Comparison of ENCODE assay signal across 10 cellular contexts in genomic region chr15:60480149-60480548, GRCh38. TPM values are rescaled to one million over a fixed set of nuclear protein-coding genes. Genes with fewer than 3 reads are reported as not detected.
DNase-seq lines count a peak whose midpoint lies in the region; ATAC-seq and TF ChIP-seq lines count a peak whose summit lies in the region.
"Had no signal": no experiment of that assay in that cellular context is flagged by ENCODE, and none has a peak within 500 bp of the region (broad histone marks: within the 10 kb centered on the region; RNA-seq: fewer than 3 reads in every experiment).

No MANE protein-coding gene starts in this region.

- CTCF ChIA-PET in SK-N-SH (lab: Yijun Ruan, JAX) = interaction anchor here (1.2 kb wide), 1 partner anchor 27 kb away, joined by 3 read pairs; no protein-coding TSS in a partner anchor

- H3K27me3 ChIP-seq in SK-N-SH (ENCODE audit: insufficient read depth) (no peaks in the 10 kb centered on the region), OCI-LY3 (ENCODE audit: low read depth, low read length) (no peaks in the 10 kb centered on the region), skeletal muscle satellite cell (ENCODE audit: control insufficient read depth, insufficient read depth, low read length) (no peaks in the 10 kb centered on the region), upper lobe of left lung (no peaks in the 10 kb centered on the region)

- peaks cover 23% of the 10 kb centered on the region for H3K4me1 Mint-ChIP-seq in dendritic cell treated with granulocyte-macrophage colony-stimulating factor and Interleukin-4, amounts not matched to agents 40 ng/mL and 50 ng/mL, for 4 days (ENCODE audit: low read depth)

- H3K36me3 ChIP-seq in SK-N-SH (replicated peaks in 1 of 2; ENCODE audit: control insufficient read depth in 1 of 2, insufficient read depth in 2 of 2, low read length in 1 of 2) = peaks cover 12 to 13% of the 10 kb centered on the region in 2 experiments
- peaks cover 8% of the 10 kb centered on the region for H3K36me3 ChIP-seq in OCI-LY3 (replicated peaks; ENCODE audit: low read depth, low read length)
- H3K36me3 ChIP-seq in skeletal muscle satellite cell (ENCODE audit: insufficient read depth, low read length) = no peaks in the 10 kb centered on the region
- H3K36me3 ChIP-seq in upper lobe of left lung = no peaks in the 10 kb centered on the region

- TF ChIP-seq POLR2A in upper lobe of left lung (IDR thresholded peaks at IDR 0.05) = no peak

- no peaks in the 10 kb centered on the region for H3K27me3 Mint-ChIP-seq in dendritic cell treated with granulocyte-macrophage colony-stimulating factor and Interleukin-4, amounts not matched to agents 40 ng/mL and 50 ng/mL, for 4 days

- H2AFZ ChIP-seq in SK-N-SH (ENCODE audit: low read depth) (0 out of 2 replicates have a peak overlapping the region, but pooled peaks have one; percentile 86), OCI-LY3 (ENCODE audit: low read depth, low read length) (no peak overlapping the region)

- no peak for DNase-seq in SK-N-SH
- DNase-seq in NCI-H1048 (lab: John Stamatoyannopoulos, UW) = no peak
- no peak for DNase-seq in upper lobe of left lung
- no peak for DNase-seq in NCI-H2171 treated with DMSO at 0.1 percent for 48 hours (lab: John Stamatoyannopoulos, UW)
- DNase-seq: NCI-H446 treated with DMSO at 0.1 percent for 48 hours, SW 1271 had no signal

- no peak overlapping the region for H3K27ac ChIP-seq in SK-N-SH (ENCODE audit: low read depth in 2 of 2, low read length in 1 of 2)
- no peak overlapping the region for H3K27ac ChIP-seq in OCI-LY3 (ENCODE audit: low read length)
- H3K27ac ChIP-seq in upper lobe of left lung = no peak overlapping the region

- H3K9me3 Mint-ChIP-seq in dendritic cell treated with granulocyte-macrophage colony-stimulating factor and Interleukin-4, amounts not matched to agents 40 ng/mL and 50 ng/mL, for 4 days = no peaks in the 10 kb centered on the region

- peaks cover 12% of the 10 kb centered on the region for H3K36me3 Mint-ChIP-seq in dendritic cell treated with granulocyte-macrophage colony-stimulating factor and Interleukin-4, amounts not matched to agents 40 ng/mL and 50 ng/mL, for 4 days (ENCODE audit: low read depth)

- no peak overlapping the region for H3K9ac ChIP-seq in SK-N-SH
- peak overlapping the region; percentile 99 for H3K9ac ChIP-seq in OCI-LY3 (ENCODE audit: low read length)
- no peak overlapping the region for H3K9ac ChIP-seq in skeletal muscle satellite cell (ENCODE audit: low read depth, low read length)

- TF ChIP-seq RAD21 in SK-N-SH (IDR thresholded peaks at IDR 0.05; ENCODE audit: low read length) = no peak

- H3K9me2 ChIP-seq in SK-N-SH = no peaks in the 10 kb centered on the region

- peak overlapping the region; percentile 99 for H3K4me3 Mint-ChIP-seq in dendritic cell treated with granulocyte-macrophage colony-stimulating factor and Interleukin-4, amounts not matched to agents 40 ng/mL and 50 ng/mL, for 4 days

- TF ChIP-seq CTCF in SK-N-SH (IDR thresholded peaks at IDR 0.05) (no peak), OCI-LY3 (IDR thresholded peaks at IDR 0.05; ENCODE audit: low read depth, low read length) (no peak), upper lobe of left lung (IDR thresholded peaks at IDR 0.05) (no peak)

- peaks cover 7% of the 10 kb centered on the region for H3F3A ChIP-seq in SK-N-SH (replicated peaks; ENCODE audit: insufficient read depth)

- no peak overlapping the region for H3K4me2 ChIP-seq in SK-N-SH
- peak overlapping the region; percentile 99 for H3K4me2 ChIP-seq in OCI-LY3 (ENCODE audit: low read length)
- peak overlapping the region; percentile 98 for H3K4me2 ChIP-seq in skeletal muscle satellite cell (ENCODE audit: low read length)

- H3K9me3 ChIP-seq in SK-N-SH (no peaks in the 10 kb centered on the region), OCI-LY3 (ENCODE audit: insufficient read depth, low read length) (no peaks in the 10 kb centered on the region), skeletal muscle satellite cell (replicated peaks; ENCODE audit: low read length) (no peaks in the 10 kb centered on the region), upper lobe of left lung (no peaks in the 10 kb centered on the region)

- H3K27ac Mint-ChIP-seq in dendritic cell treated with granulocyte-macrophage colony-stimulating factor and Interleukin-4, amounts not matched to agents 40 ng/mL and 50 ng/mL, for 4 days = peak overlapping the region; percentile 99

- ATAC-seq in SK-N-SH treated with all-trans-retinoic acid at 6 μM for 48 hours = no peak
- no peak for ATAC-seq in upper lobe of left lung (ENCODE audit: low FRiP score in 2 of 2)

- intact Hi-C loops in dendritic cell treated with granulocyte-macrophage colony-stimulating factor and Interleukin-4, amounts not matched to agents 40 ng/mL and 50 ng/mL, for 4 days (cut with micrococcal nuclease) = no loop called here

- H4K20me1 ChIP-seq in SK-N-SH (ENCODE audit: insufficient read depth) = no peaks in the 10 kb centered on the region
- H4K20me1 ChIP-seq in OCI-LY3 (ENCODE audit: insufficient read depth, low read length) = no peaks in the 10 kb centered on the region

- POLR2A ChIA-PET in SK-N-SH (lab: Yijun Ruan, JAX) = no interaction called here

- H3K79me2 ChIP-seq in SK-N-SH (ENCODE audit: insufficient read depth) (peaks cover 36% of the 10 kb centered on the region), OCI-LY3 (ENCODE audit: low read length) (peaks cover 30% of the 10 kb centered on the region)

- no peak for TF ChIP-seq EP300 in SK-N-SH (IDR thresholded peaks at IDR 0.05; ENCODE audit: borderline replicate concordance in 1 of 2, low read depth in 1 of 2, low read length in 1 of 2)
- TF ChIP-seq EP300 in upper lobe of left lung (IDR thresholded peaks at IDR 0.05) = no peak

- H3K4me1 ChIP-seq in SK-N-SH (ENCODE audit: control insufficient read depth in 1 of 2, insufficient read depth in 2 of 2, low read depth in 1 of 2, low read length in 1 of 2) (peaks cover 14 to 20% of the 10 kb centered on the region in 2 experiments; a peak in 3 of 4 replicates), OCI-LY3 (ENCODE audit: low read length) (peaks cover 24% of the 10 kb centered on the region), skeletal muscle satellite cell (ENCODE audit: control insufficient read depth, insufficient read depth, low read length) (peaks cover 30% of the 10 kb centered on the region), upper lobe of left lung (peaks cover 20 to 34% (median 30%) of the 10 kb centered on the region in 4 donors)

- WGBS in SK-N-SH (ENCODE audit: low lambda C conversion rate) = 89% methylated on average over 1 of the region's 1 CpG
- WGBS in upper lobe of left lung, 2 donors = 88 to 90% methylated on average over 1 of the region's 1 CpG

- H3K4me3 ChIP-seq in SK-N-SH (ENCODE audit: low read depth in 2 of 2, low read length in 1 of 2) (no peak overlapping the region), OCI-LY3 (ENCODE audit: low read length) (peak overlapping the region; percentile 97), skeletal muscle satellite cell (ENCODE audit: low read length) (no peak overlapping the region), upper lobe of left lung (no peak overlapping the region)

TF ChIP-seq in SK-N-SH, 30 proteins besides CTCF, POLR2A, EP300 and RAD21 (continues in another document):
- TF ChIP-seq ZBTB33 (IDR thresholded peaks at IDR 0.05; ENCODE audit: borderline replicate concordance, low read depth) (no peak), FOXM1 (IDR thresholded peaks at IDR 0.05; ENCODE audit: low read depth) (no peak), ELF1 (IDR thresholded peaks at IDR 0.05) (no peak), FOXJ3 (CRISPR knock-in tag; IDR thresholded peaks at IDR 0.05) (no peak)

TF ChIP-seq in SK-N-SH treated with all-trans-retinoic acid at 6 μM for 48 hours, 23 proteins besides CTCF, POLR2A, EP300 and RAD21:
- no peak for TF ChIP-seq CREB5 (CRISPR knock-in tag; IDR thresholded peaks at IDR 0.05; ENCODE audit: low read depth)

RNA-seq across cellular contexts. Expression of gene ICE2, which starts 1.2 kb away (rescaled TPM):
- polyA plus RNA-seq in SK-N-SH (2012; rRNA removed) = 18.0 and 19.0 TPM in 2 replicates
- 18.4 and 20.3 TPM in 2 replicates for polyA plus RNA-seq in SK-N-SH (2012; cell fraction: cytosol; rRNA removed)
- 13.9 and 36.6 TPM in 2 replicates for polyA plus RNA-seq in SK-N-SH (2012; cell fraction: nucleus; rRNA removed)
- 20.5 and 21.3 TPM in 2 replicates for total RNA-seq in skeletal muscle satellite cell (2012; rRNA removed)
- 10 to 100 TPM; 15.0 to 40.7 (median 32.8) TPM for total RNA-seq in upper lobe of left lung
